ENCODE assay signal across 30 cellular contexts in genomic region chr19:38808741-38809140, GRCh38. TPM values are rescaled to one million over a fixed set of nuclear protein-coding genes. Genes with fewer than 3 reads are reported as not detected.
"Had no signal": no experiment of that assay in that cellular context is flagged by ENCODE, and none has a peak within 500 bp of the region (broad histone marks: within the 10 kb centered on the region; RNA-seq: fewer than 3 reads in every experiment).

No MANE protein-coding gene starts in this region.

- H3K4me3 Mint-ChIP-seq: effector memory CD8-positive, alpha-beta T cell; immature natural killer cell; naive B cell; natural killer cell treated with Interleukin-12 subunit alpha and Interleukin-12 subunit beta and Interleukin-15 and Interleukin-18, amount 100 ng/mL, for 72 hours; neural crest cell; stimulated activated memory B cell treated with anti-CD40 and anti-IgM and Interleukin-4, amounts not matched to agents 10 μg/mL and 1 μg/mL and 100 μg/mL, for 72 hours; type B pancreatic cell had no signal

- H3K27ac ChIP-seq: gastroesophageal sphincter, prostate gland, right atrium auricular region, skin epidermis, testis, tibial artery had no signal

- H3K27me3 Mint-ChIP-seq: effector memory CD8-positive, alpha-beta T cell; naive B cell; natural killer cell treated with Interleukin-12 subunit alpha and Interleukin-12 subunit beta and Interleukin-15 and Interleukin-18, amount 100 ng/mL, for 72 hours; stimulated activated memory B cell treated with anti-CD40 and anti-IgM and Interleukin-4, amounts not matched to agents 10 μg/mL and 1 μg/mL and 100 μg/mL, for 72 hours; type B pancreatic cell had no signal

- H3K36me3 ChIP-seq: heart left ventricle, lower lobe of right lung, prostate gland, right atrium auricular region had no signal

- H3K9me3 ChIP-seq: gastroesophageal sphincter, heart left ventricle, lower lobe of right lung, prostate gland, right atrium auricular region, spleen, testis, tibial artery had no signal

- H3K9me3 Mint-ChIP-seq: effector memory CD8-positive, alpha-beta T cell; immature natural killer cell; naive B cell; natural killer cell treated with Interleukin-12 subunit alpha and Interleukin-12 subunit beta and Interleukin-15 and Interleukin-18, amount 100 ng/mL, for 72 hours; neural crest cell; type B pancreatic cell had no signal

- H3K4me3 ChIP-seq: gastroesophageal sphincter, heart left ventricle, lower lobe of right lung, prostate gland, right atrium auricular region, skin epidermis, spleen, testis, tibial artery had no signal

- FAIRE-seq: endometrium had no signal

- H3K4me1 Mint-ChIP-seq: neural crest cell had no signal

- ATAC-seq: effector memory CD8-positive, alpha-beta T cell; foreskin keratinocyte; gastroesophageal sphincter; heart left ventricle; left ventricle myocardium superior; lower lobe of right lung; natural killer cell treated with Interleukin-12 subunit alpha and Interleukin-12 subunit beta and Interleukin-15 and Interleukin-18, amount 100 ng/mL, for 72 hours; stimulated activated memory B cell treated with anti-CD40 and anti-IgM and Interleukin-4, amounts not matched to agents 10 μg/mL and 1 μg/mL and 100 μg/mL, for 72 hours; stimulated activated naive CD8-positive, alpha-beta T cell treated with anti-CD3 and anti-CD28 coated beads, Interleukin-15, Interleukin-2, amounts not matched to agents 100 U/mL and 50 U/mL, for 24 hours had no signal

- H3K36me3 Mint-ChIP-seq: natural killer cell treated with Interleukin-12 subunit alpha and Interleukin-12 subunit beta and Interleukin-15 and Interleukin-18, amount 100 ng/mL, for 72 hours; type B pancreatic cell had no signal

- DNase-seq: cortex of kidney; effector memory CD8-positive, alpha-beta T cell; erythroblast; foreskin keratinocyte; heart left ventricle; hypothalamus; immature natural killer cell; islet precursor cell; left ventricle myocardium superior; lower lobe of right lung; naive B cell; spleen; stimulated activated CD4-positive, alpha-beta T cell treated with anti-CD3 and anti-CD28 coated beads, Interleukin-4, amount 100 ng/mL, for 4 hours; stimulated activated naive CD8-positive, alpha-beta T cell treated with anti-CD3 and anti-CD28 coated beads, Interleukin-15, Interleukin-2, amounts not matched to agents 100 U/mL and 50 U/mL, for 24 hours; substantia nigra; testis; tibial artery had no signal

- H3K27me3 ChIP-seq: foreskin keratinocyte, gastroesophageal sphincter, heart left ventricle, right atrium auricular region, spleen, testis, tibial artery had no signal

- H3K27ac Mint-ChIP-seq: immature natural killer cell; naive B cell; natural killer cell treated with Interleukin-12 subunit alpha and Interleukin-12 subunit beta and Interleukin-15 and Interleukin-18, amount 100 ng/mL, for 72 hours; stimulated activated memory B cell treated with anti-CD40 and anti-IgM and Interleukin-4, amounts not matched to agents 10 μg/mL and 1 μg/mL and 100 μg/mL, for 72 hours; type B pancreatic cell had no signal

- H3K4me1 ChIP-seq: gastroesophageal sphincter, prostate gland, right atrium auricular region, testis, tibial artery had no signal

RNA-seq across cellular contexts. Expression of gene LGALS4, which starts 4.0 kb away (rescaled TPM):
- total RNA-seq: dermis microvascular lymphatic vessel endothelial cell, foreskin keratinocyte, osteocyte had no signal
- polyA plus RNA-seq: immature natural killer cell had no signal

RNA-seq across cellular contexts. Expression of gene LGALS7B, which starts 19.7 kb away (rescaled TPM):
- total RNA-seq: heart left ventricle; left ventricle myocardium superior; lower lobe of right lung; mononuclear cell; natural killer cell treated with Interleukin-12 subunit alpha and Interleukin-12 subunit beta and Interleukin-15 and Interleukin-18, amount 100 ng/mL, for 72 hours; neural crest cell; osteocyte had no signal
- polyA plus RNA-seq: heart left ventricle, immature natural killer cell, urinary bladder had no signal

RNA-seq across cellular contexts. Expression of gene LGALS7, which starts 35.4 kb away (rescaled TPM):
- total RNA-seq: dermis microvascular lymphatic vessel endothelial cell; heart left ventricle; left ventricle myocardium superior; lower lobe of right lung; mononuclear cell; natural killer cell treated with Interleukin-12 subunit alpha and Interleukin-12 subunit beta and Interleukin-15 and Interleukin-18, amount 100 ng/mL, for 72 hours; neural crest cell; osteocyte; prostate gland; right atrium auricular region; testis; urinary bladder had no signal
- polyA plus RNA-seq: immature natural killer cell had no signal
